ENCODE assay signal across 24 cellular contexts in the genomic region with DNA sequence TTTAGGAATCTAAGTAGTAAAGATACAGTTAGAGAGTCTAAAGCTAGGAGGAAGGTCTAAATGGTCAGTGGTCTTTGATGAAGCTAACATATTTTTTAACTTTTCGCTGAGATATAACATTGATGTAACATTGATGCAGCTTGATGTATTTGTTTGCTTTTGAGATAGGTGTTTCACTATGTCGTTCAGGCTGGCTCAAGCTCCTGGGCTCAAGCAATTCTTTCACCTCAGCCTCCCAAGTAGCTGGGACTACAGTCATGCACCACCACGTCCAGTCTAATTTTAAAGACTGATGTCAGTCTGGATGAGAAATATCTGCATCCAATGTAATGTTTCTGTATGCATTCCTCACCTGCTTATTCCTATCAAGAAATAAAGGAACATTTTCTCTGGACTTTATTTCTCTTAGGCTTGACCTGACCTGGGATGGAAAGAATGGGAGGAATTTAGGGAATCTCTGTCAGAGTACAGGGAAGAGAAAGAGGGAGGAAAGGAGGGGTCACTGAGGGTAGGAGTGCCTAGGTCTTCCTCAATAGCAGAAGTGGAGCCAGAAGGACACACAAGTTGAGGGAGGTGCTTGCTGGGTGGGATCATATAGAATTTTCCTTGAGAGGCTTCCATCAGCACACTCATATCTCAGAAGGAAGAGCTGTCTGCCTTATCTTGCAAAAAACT.
"Had no signal": no experiment of that assay in that cellular context is flagged by ENCODE, and none has a peak within 500 bp of the region (broad histone marks: within the 10 kb centered on the region; RNA-seq: fewer than 3 reads in every experiment).

No MANE protein-coding gene starts in this region.

- H3K4me3 ChIP-seq: adrenal gland, cardiac muscle cell, dorsolateral prefrontal cortex, gastrocnemius medialis, lung, skin epidermis, tibial nerve had no signal

- H3K9me3 Mint-ChIP-seq: activated naive CD4-positive, alpha-beta T cell treated with anti-CD3 and anti-CD28 coated beads, Interleukin-2, amount 50 U/mL, for 24 hours; immature natural killer cell had no signal

- ATAC-seq: gastrocnemius medialis; left cardiac atrium; naive thymus-derived CD4-positive, alpha-beta T cell had no signal

- H3K4me1 ChIP-seq: adrenal gland, gastrocnemius medialis, tibial nerve had no signal

- H3K4me1 Mint-ChIP-seq: activated CD4-positive, alpha-beta memory T cell treated with anti-CD3 and anti-CD28 coated beads, Interleukin-2, amount 10 ng/mL, durations not matched to agents 7 days and 5 days; activated naive CD4-positive, alpha-beta T cell treated with anti-CD3 and anti-CD28 coated beads, Interleukin-2, amount 50 U/mL, for 24 hours; immature natural killer cell; naive thymus-derived CD4-positive, alpha-beta T cell had no signal

- H3K27ac ChIP-seq: adrenal gland, cardiac muscle cell, dorsolateral prefrontal cortex, gastrocnemius medialis, neutrophil, skin epidermis, tibial nerve had no signal

- H3K9me3 ChIP-seq: adrenal gland, gastrocnemius medialis, neutrophil had no signal

- H3K27me3 ChIP-seq: adrenal gland, cardiac muscle cell, gastrocnemius medialis, neutrophil, tibial nerve had no signal

- H3K36me3 ChIP-seq: adrenal gland, cardiac muscle cell, gastrocnemius medialis, neutrophil, tibial nerve had no signal

- DNase-seq: activated CD4-positive, alpha-beta memory T cell treated with anti-CD3 and anti-CD28 coated beads, Interleukin-2, amount 10 ng/mL, durations not matched to agents 7 days and 5 days; activated CD4-positive, alpha-beta T cell treated with anti-CD3 and anti-CD28 coated beads for 4 hours; activated effector memory CD4-positive, alpha-beta T cell treated with Interleukin-2 at 50 U/mL for 16 hours; activated T-cell treated with anti-CD3 and anti-CD28 coated beads, Interleukin-2, amount 50 U/mL, for 24 hours; adrenal gland; dorsolateral prefrontal cortex; endodermal cell; erythroblast; gastrocnemius medialis; immature natural killer cell; left cardiac atrium; naive thymus-derived CD4-positive, alpha-beta T cell; retina; stimulated activated CD4-positive, alpha-beta T cell treated with anti-CD3 and anti-CD28 coated beads, Interleukin-4, amount 100 ng/mL, for 4 hours; stimulated activated CD8-positive, alpha-beta memory T cell treated with anti-CD3 and anti-CD28 coated beads, Interleukin-4, amount 100 ng/mL, for 48 hours; stimulated activated naive CD4-positive, alpha-beta T cell treated with Interleukin-2 at 50 U/mL for 16 hours; substantia nigra; T-helper 2 cell had no signal

- H3K4me3 Mint-ChIP-seq: activated CD4-positive, alpha-beta memory T cell treated with anti-CD3 and anti-CD28 coated beads, Interleukin-2, amount 10 ng/mL, durations not matched to agents 7 days and 5 days; activated naive CD4-positive, alpha-beta T cell treated with anti-CD3 and anti-CD28 coated beads, Interleukin-2, amount 50 U/mL, for 24 hours; activated T-cell treated with anti-CD3 and anti-CD28 coated beads, Interleukin-2, amount 50 U/mL, for 24 hours; endodermal cell; immature natural killer cell; naive thymus-derived CD4-positive, alpha-beta T cell had no signal

- H3K27ac Mint-ChIP-seq: activated CD4-positive, alpha-beta memory T cell treated with anti-CD3 and anti-CD28 coated beads, Interleukin-2, amount 10 ng/mL, durations not matched to agents 7 days and 5 days; activated naive CD4-positive, alpha-beta T cell treated with anti-CD3 and anti-CD28 coated beads, Interleukin-2, amount 50 U/mL, for 24 hours; activated T-cell treated with anti-CD3 and anti-CD28 coated beads, Interleukin-2, amount 50 U/mL, for 24 hours; endodermal cell; immature natural killer cell had no signal

- H3K36me3 Mint-ChIP-seq: activated naive CD4-positive, alpha-beta T cell treated with anti-CD3 and anti-CD28 coated beads, Interleukin-2, amount 50 U/mL, for 24 hours; immature natural killer cell had no signal
